7 cellular contexts compared by ENCODE assay signal in the genomic region with DNA sequence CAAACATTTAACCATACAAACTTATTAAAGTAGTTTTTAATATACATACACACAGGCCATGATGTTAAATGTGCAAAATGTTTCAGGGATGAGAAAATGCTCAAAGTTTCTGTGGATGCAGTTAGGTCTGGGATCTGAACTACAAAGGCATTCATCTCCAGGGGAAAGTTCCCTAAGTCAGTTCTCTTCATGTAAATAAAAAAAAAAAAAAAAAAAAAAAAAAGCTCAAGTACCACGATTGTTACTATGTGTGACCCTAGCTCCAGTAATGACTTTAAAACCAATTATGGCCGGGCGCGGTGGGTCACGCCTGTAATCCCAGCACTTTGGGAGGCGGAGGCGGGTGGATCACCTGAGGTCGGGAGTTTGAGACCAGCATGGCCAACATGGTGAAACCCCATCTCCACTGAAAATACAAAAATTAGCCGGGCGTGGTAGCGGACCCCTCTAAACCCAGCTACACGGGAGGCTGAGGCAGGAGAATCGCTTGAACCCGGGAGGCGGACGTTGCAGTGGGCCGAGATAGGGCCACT. TPM values are rescaled to one million over a fixed set of nuclear protein-coding genes. Genes with fewer than 3 reads are reported as not detected.
DNase-seq lines count a peak whose midpoint lies in the region; ATAC-seq, FAIRE-seq and TF ChIP-seq lines count a peak whose summit lies in the region.
"Not testable (repeated sequence)": the region's sequence is repeated elsewhere in the genome, so short reads cannot be mapped to it uniquely, and the experiment has no call there.

No MANE protein-coding gene starts in this region.

- H3K9ac ChIP-seq in K562 (ENCODE audit: insufficient read depth in 1 of 2, low read depth in 2 of 2, low read length in 2 of 2) = peak overlapping the region; percentile 71 to 88; a peak in 3 of 4 replicates

- peaks cover 43% of the 10 kb centered on the region for H3K36me3 Mint-ChIP-seq in activated CD4-positive, alpha-beta T cell treated with anti-CD3 and anti-CD28 coated beads, Interleukin-2, amount 10 ng/mL, durations not matched to agents 7 days and 5 days (ENCODE audit: low read depth)
- H3K36me3 Mint-ChIP-seq in memory B cell = peaks cover 16% of the 10 kb centered on the region

- intact Hi-C loops in K562 (cut with micrococcal nuclease); esophagus squamous epithelium (cut with DNase I): not testable (repeated sequence)
- intact Hi-C loops in psoas muscle (cut with DNase I) = loop anchor here in 1 of 2 donors (10.0 kb wide), 1 partner anchor 1299 kb away; a partner anchor contains a TSS

- H3K79me2 ChIP-seq in K562 (ENCODE audit: control insufficient read depth, insufficient read depth, low read length) = peaks cover 71% of the 10 kb centered on the region

- CTCF ChIA-PET in activated CD4-positive, alpha-beta T cell treated with anti-CD3 and anti-CD28 coated beads, Interleukin-2, amount 10 ng/mL, durations not matched to agents 7 days and 5 days (lab: Charles Lee) = interaction anchor here (0.6 to 1.8 kb wide), 3 partner anchors 8 to 1258 kb away, joined by 3 to 6 read pairs (median 3); no protein-coding TSS in a partner anchor
- CTCF ChIA-PET in K562 (lab: Yijun Ruan, JAX; ENCODE audit: low intra/inter-chr PET ratio) = not testable (repeated sequence)

- not testable (repeated sequence) for H3K27me3 Mint-ChIP-seq in activated CD4-positive, alpha-beta T cell treated with anti-CD3 and anti-CD28 coated beads, Interleukin-2, amount 10 ng/mL, durations not matched to agents 7 days and 5 days; memory B cell

- not testable (repeated sequence) for FAIRE-seq in K562 (lab: Jason Lieb, UNC)

- POLR2A ChIA-PET in activated CD4-positive, alpha-beta T cell treated with anti-CD3 and anti-CD28 coated beads, Interleukin-2, amount 10 ng/mL, durations not matched to agents 7 days and 5 days (lab: Charles Lee) = not testable (repeated sequence)
- POLR2A ChIA-PET in K562 (lab: Yijun Ruan, JAX) = interaction anchor here (0.6 to 1.4 kb wide), 2 partner anchors 12 to 1301 kb away, joined by 3 to 4 read pairs; a partner anchor contains a TSS

- not testable (repeated sequence) for TF ChIP-seq RAD21 in K562 (CRISPR knock-in tag; conservative IDR thresholded peaks at IDR 0.05 in 1 of 2, IDR thresholded peaks at IDR 0.05 in 1 of 2)

- peak overlapping the region; percentile 86; the same call in 1 of the 3 replicates for H3K27ac ChIP-seq in K562 (ENCODE audit: extremely low read depth, low read depth, low read length)
- not testable (repeated sequence) for H3K27ac ChIP-seq in esophagus squamous epithelium, psoas muscle

- TF ChIP-seq EP300 in K562 (IDR thresholded peaks at IDR 0.05; ENCODE audit: low read length) = not testable (repeated sequence)

- not testable (repeated sequence) for H3K9me3 ChIP-seq in K562 (replicated peaks; ENCODE audit: control insufficient read depth, insufficient read depth, low read depth, low read length); esophagus squamous epithelium; psoas muscle

- not testable (repeated sequence) for DNase-seq in GM12864 (ENCODE audit: low read depth); activated CD4-positive, alpha-beta T cell treated with anti-CD3 and anti-CD28 coated beads, Interleukin-2, amount 10 ng/mL, durations not matched to agents 7 days and 5 days; esophagus squamous epithelium (lab: John Stamatoyannopoulos, UW); memory B cell (ENCODE audit: low spot score in 2 of 2); psoas muscle
- DNase-seq in NCI-H82 (lab: John Stamatoyannopoulos, UW) = peak; percentile 73
- peak in 1 of 4 experiments; percentile 4 for DNase-seq in K562 (ENCODE audit: extremely low read depth in 1 of 4, low spot score in 3 of 4)

- 7% methylated on average over 14 of the region's 17 CpGs for WGBS in K562 (ENCODE audit: insufficient coverage, low coverage, missing lambda C conversion rate)
- 80 to 85% methylated on average over 14 to 15 of the region's 17 CpGs for WGBS in esophagus squamous epithelium, 2 donors
- 82 to 88% (median 87%) methylated on average over 17 of the region's 17 CpGs for WGBS in psoas muscle, 3 donors

- not testable (repeated sequence) for H3K27me3 ChIP-seq in K562 (ENCODE audit: control insufficient read depth in 2 of 2, insufficient read depth in 2 of 2, low read length in 2 of 2); esophagus squamous epithelium; psoas muscle (ENCODE audit: insufficient read depth in 3 of 3, low read length in 2 of 3)

- not testable (repeated sequence) for TF ChIP-seq POLR2A in K562 (conservative IDR thresholded peaks at IDR 0.05); esophagus squamous epithelium (IDR thresholded peaks at IDR 0.05)

- H4K20me1 ChIP-seq in K562 (replicated peaks; ENCODE audit: control insufficient read depth, insufficient read depth, low read length) = not testable (repeated sequence)

- H3K4me3 ChIP-seq in GM12864 (ENCODE audit: low read depth, low read length) (peak overlapping the region; percentile 91), K562 (peak overlapping the region; percentile 75), esophagus squamous epithelium (peak overlapping the region in 3 of 4 donors; percentile 91 to 97 (median 95)), psoas muscle (peak overlapping the region; percentile 96)

- not testable (repeated sequence) for TF ChIP-seq CTCF in GM12864 (IDR thresholded peaks at IDR 0.05; ENCODE audit: low read depth, low read length, missing control alignments); K562 (IDR thresholded peaks at IDR 0.05 in 2 of 3, conservative IDR thresholded peaks at IDR 0.05 in 1 of 3; ENCODE audit: insufficient read depth in 2 of 3, low read depth in 1 of 3, low read length in 3 of 3); esophagus squamous epithelium (IDR thresholded peaks at IDR 0.05); psoas muscle (IDR thresholded peaks at IDR 0.05)

- H3K36me3 ChIP-seq in K562 (ENCODE audit: control insufficient read depth, insufficient read depth, low read length) (peaks cover 47% of the 10 kb centered on the region), esophagus squamous epithelium (peaks cover 7 to 44% (median 10%) of the 10 kb centered on the region in 3 donors), psoas muscle (ENCODE audit: insufficient read depth in 1 of 2, low read depth in 1 of 2) (peaks cover 12 to 47% of the 10 kb centered on the region in 2 donors)

- in situ Hi-C loops in K562 (cut with MboI) = not testable (repeated sequence)

- peaks cover 50% of the 10 kb centered on the region for H3K4me1 Mint-ChIP-seq in activated CD4-positive, alpha-beta T cell treated with anti-CD3 and anti-CD28 coated beads, Interleukin-2, amount 10 ng/mL, durations not matched to agents 7 days and 5 days
- H3K4me1 Mint-ChIP-seq in memory B cell = peaks cover 26% of the 10 kb centered on the region

- H3K27ac Mint-ChIP-seq in activated CD4-positive, alpha-beta T cell treated with anti-CD3 and anti-CD28 coated beads, Interleukin-2, amount 10 ng/mL, durations not matched to agents 7 days and 5 days = peak overlapping the region; percentile 46
- H3K27ac Mint-ChIP-seq in memory B cell = not testable (repeated sequence)

- not testable (repeated sequence) for H3K4me1 ChIP-seq in K562 (replicated peaks in 1 of 2; ENCODE audit: control insufficient read depth in 2 of 2, insufficient read depth in 2 of 2, low read length in 2 of 2); psoas muscle
- peaks cover 0 to 43% (median 19%) of the 10 kb centered on the region in 3 donors for H3K4me1 ChIP-seq in esophagus squamous epithelium

- H3K4me3 Mint-ChIP-seq in activated CD4-positive, alpha-beta T cell treated with anti-CD3 and anti-CD28 coated beads, Interleukin-2, amount 10 ng/mL, durations not matched to agents 7 days and 5 days = peak overlapping the region; percentile 97
- H3K4me3 Mint-ChIP-seq in memory B cell = peak overlapping the region; percentile 97

- ATAC-seq in K562; memory B cell (ENCODE audit: low read depth); psoas muscle: not testable (repeated sequence)

- BruUV-seq in K562 (replicated peaks; lab: Mats Ljungman, UMichigan) = not testable (repeated sequence)

- not testable (repeated sequence) for H3K9me1 ChIP-seq in K562 (ENCODE audit: control insufficient read depth, insufficient read depth, low read length)

- not testable (repeated sequence) for H3K9me3 Mint-ChIP-seq in activated CD4-positive, alpha-beta T cell treated with anti-CD3 and anti-CD28 coated beads, Interleukin-2, amount 10 ng/mL, durations not matched to agents 7 days and 5 days; memory B cell

- peak overlapping the region; percentile 81 for H3K4me2 ChIP-seq in K562 (ENCODE audit: insufficient read depth, low read length)

- H2AFZ ChIP-seq in K562 (ENCODE audit: low read depth, low read length) = not testable (repeated sequence)

RNA-seq across cellular contexts. Expression of a gene that starts 1.4 kb away (rescaled TPM):
- total RNA-seq in activated CD4-positive, alpha-beta T cell treated with anti-CD3 and anti-CD28 coated beads, Interleukin-2, amount 10 ng/mL, durations not matched to agents 7 days and 5 days = 10 to 100 TPM; 23.7 to 25.3 TPM
- total RNA-seq in K562 (2011; cell fraction: chromatin; rRNA removed; ENCODE audit: low replicate concordance) = 15.9 and 22.9 TPM in 2 replicates
- total RNA-seq in K562 (2011; cell fraction: nucleolus; rRNA removed) = 34.9 and 35.4 TPM in 2 replicates
- 22.3 and 24.8 TPM in 2 replicates for total RNA-seq in K562 (2011; cell fraction: nucleoplasm; rRNA removed)
- 40.9 and 51.1 TPM in 2 replicates for total RNA-seq in K562 (2014; rRNA removed)
- total RNA-seq in K562 (2014; rRNA removed; fragmentation: Illumina TruSeq; extraction: Trizol) = 24.1 and 24.6 TPM in 2 replicates
- 19.7 and 20.5 TPM in 2 replicates for total RNA-seq in K562 (2015; rRNA removed; fragmentation: Illumina TruSeq; extraction: Trizol)
- total RNA-seq in K562 (2021) = 32.9 and 35.1 TPM in 2 replicates
- 17.3 and 22.1 TPM in 2 replicates for polyA plus RNA-seq in K562 (2011; rRNA removed)
- 10.0 and 13.6 TPM in 2 replicates for polyA plus RNA-seq in K562 (2011; cell fraction: cytosol; rRNA removed)
- 12.4 and 25.9 TPM in 2 replicates for polyA plus RNA-seq in K562 (2011; cell fraction: nucleus; rRNA removed)
- 9.6 and 13.6 TPM in 2 replicates for polyA plus RNA-seq in K562 (2012)
- polyA plus RNA-seq in K562 (2014; fragmentation: Illumina TruSeq; extraction: Trizol) = 16.0 and 16.6 TPM in 2 replicates
- polyA plus RNA-seq in K562 (2014; fragmentation: Nextera tagmentation; extraction: Ambion mirVana) = 1 to 10 TPM; 7.1 to 8.6 TPM
- 28.1 and 35.6 TPM in 2 replicates for polyA plus RNA-seq in K562 (2014; rRNA removed)
- 19.9 and 21.2 TPM in 2 replicates for polyA minus RNA-seq in K562 (2011; rRNA and poly(A)+ RNA removed)
- polyA minus RNA-seq in K562 (2011; cell fraction: cytosol; rRNA and poly(A)+ RNA removed) = 9.2 and 13.8 TPM in 2 replicates
- 27.3 and 33.8 TPM in 2 replicates for polyA minus RNA-seq in K562 (2011; cell fraction: nucleus; rRNA and poly(A)+ RNA removed)
- total RNA-seq in esophagus squamous epithelium = 10 to 100 TPM; 15.4 to 25.6 (median 20.3) TPM
- total RNA-seq in psoas muscle = 10 to 100 TPM; 25.9 to 36.1 (median 27.5) TPM
- polyA plus RNA-seq in psoas muscle = 10 to 100 TPM; 17.5 to 38.9 (median 28.6) TPM

RNA-seq across cellular contexts. Expression of a gene that starts 1.5 kb away (rescaled TPM):
- 10 to 100 TPM; 16.0 to 16.1 TPM for total RNA-seq in activated CD4-positive, alpha-beta T cell treated with anti-CD3 and anti-CD28 coated beads, Interleukin-2, amount 10 ng/mL, durations not matched to agents 7 days and 5 days
- 6.3 and 16.1 TPM in 2 replicates for total RNA-seq in K562 (2011; cell fraction: chromatin; rRNA removed; ENCODE audit: low replicate concordance)
- total RNA-seq in K562 (2011; cell fraction: nucleolus; rRNA removed) = 5.8 and 6.8 TPM in 2 replicates
- 5.5 and 8.9 TPM in 2 replicates for total RNA-seq in K562 (2011; cell fraction: nucleoplasm; rRNA removed)
- total RNA-seq in K562 (2014; rRNA removed) = 4.0 and 4.7 TPM in 2 replicates
- 9.0 and 10.0 TPM in 2 replicates for total RNA-seq in K562 (2014; rRNA removed; fragmentation: Illumina TruSeq; extraction: Trizol)
- 4.6 and 5.2 TPM in 2 replicates for total RNA-seq in K562 (2015; rRNA removed; fragmentation: Illumina TruSeq; extraction: Trizol)
- 5.1 and 5.3 TPM in 2 replicates for total RNA-seq in K562 (2021)
- polyA plus RNA-seq in K562 (2011; rRNA removed) = 11.4 and 11.5 TPM in 2 replicates
- 3.9 and 8.4 TPM in 2 replicates for polyA plus RNA-seq in K562 (2011; cell fraction: cytosol; rRNA removed)
- 3.4 and 5.5 TPM in 2 replicates for polyA plus RNA-seq in K562 (2011; cell fraction: nucleus; rRNA removed)
- 5.6 and 10.6 TPM in 2 replicates for polyA plus RNA-seq in K562 (2012)
- 6.0 and 6.2 TPM in 2 replicates for polyA plus RNA-seq in K562 (2014; fragmentation: Illumina TruSeq; extraction: Trizol)
- polyA plus RNA-seq in K562 (2014; fragmentation: Nextera tagmentation; extraction: Ambion mirVana) = 10 to 100 TPM; 13.8 to 17.6 TPM
- polyA plus RNA-seq in K562 (2014; rRNA removed) = 5.5 and 5.6 TPM in 2 replicates
- polyA minus RNA-seq in K562 (2011; rRNA and poly(A)+ RNA removed) = 16.4 and 17.1 TPM in 2 replicates
- polyA minus RNA-seq in K562 (2011; cell fraction: cytosol; rRNA and poly(A)+ RNA removed) = 2.2 and 2.7 TPM in 2 replicates
- polyA minus RNA-seq in K562 (2011; cell fraction: nucleus; rRNA and poly(A)+ RNA removed) = 5.3 and 9.8 TPM in 2 replicates
- 10 to 100 TPM in 1 of 4 donors, 1 to 10 TPM in 3; 3.3 to 11.8 (median 4.4) TPM for total RNA-seq in esophagus squamous epithelium
- 10 to 100 TPM in 2 of 4 donors, 1 to 10 TPM in 2; 8.9 to 15.8 (median 10.6) TPM for total RNA-seq in psoas muscle
- 10 to 100 TPM; 10.6 to 14.6 (median 13.7) TPM for polyA plus RNA-seq in psoas muscle

RNA-seq across cellular contexts. Expression of a gene that starts 33.9 kb away (rescaled TPM):
- total RNA-seq in activated CD4-positive, alpha-beta T cell treated with anti-CD3 and anti-CD28 coated beads, Interleukin-2, amount 10 ng/mL, durations not matched to agents 7 days and 5 days = under 1 TPM; 0.42 to 0.50 TPM
- not detected in 2 replicates for total RNA-seq in K562 (2011; cell fraction: chromatin; rRNA removed; ENCODE audit: low replicate concordance)
- total RNA-seq in K562 (2011; cell fraction: nucleolus; rRNA removed) = not detected in 2 replicates
- total RNA-seq in K562 (2011; cell fraction: nucleoplasm; rRNA removed) = not detected in 2 replicates
- total RNA-seq in K562 (2014; rRNA removed) (not detected in 2 replicates), K562 (2014; rRNA removed; fragmentation: Illumina TruSeq; extraction: Trizol) (not detected in 2 replicates), K562 (2015; rRNA removed; fragmentation: Illumina TruSeq; extraction: Trizol) (not detected in 2 replicates), K562 (2021) (not detected in 2 replicates), esophagus squamous epithelium (1 to 10 TPM; 1.4 to 9.5 (median 6.3) TPM), psoas muscle (1 to 10 TPM; 4.2 to 8.9 (median 6.5) TPM)
- polyA plus RNA-seq in K562 (2011; rRNA removed) (not detected in 2 replicates), K562 (2014; fragmentation: Illumina TruSeq; extraction: Trizol) (not detected in 2 replicates), K562 (2014; fragmentation: Nextera tagmentation; extraction: Ambion mirVana) (not detected), K562 (2014; rRNA removed) (not detected in 2 replicates), psoas muscle (1 to 10 TPM; 3.4 to 4.9 (median 3.6) TPM)
- not detected in 2 replicates for polyA plus RNA-seq in K562 (2011; cell fraction: cytosol; rRNA removed)
- polyA plus RNA-seq in K562 (2011; cell fraction: nucleus; rRNA removed) = not detected in 2 replicates
- polyA plus RNA-seq in K562 (2012) = 0.03 and 0.25 TPM in 2 replicates
- polyA minus RNA-seq in K562 (2011; rRNA and poly(A)+ RNA removed) = not detected in 2 replicates
- not detected in 2 replicates for polyA minus RNA-seq in K562 (2011; cell fraction: cytosol; rRNA and poly(A)+ RNA removed)
- not detected in 2 replicates for polyA minus RNA-seq in K562 (2011; cell fraction: nucleus; rRNA and poly(A)+ RNA removed)

RNA-seq across cellular contexts. Expression of a gene that starts 38.8 kb away (rescaled TPM):
- 1 to 10 TPM; 3.9 to 5.5 TPM for total RNA-seq in activated CD4-positive, alpha-beta T cell treated with anti-CD3 and anti-CD28 coated beads, Interleukin-2, amount 10 ng/mL, durations not matched to agents 7 days and 5 days
- total RNA-seq in K562 (2011; cell fraction: chromatin; rRNA removed; ENCODE audit: low replicate concordance) = 2.1 and 3.5 TPM in 2 replicates
- 2.7 and 3.3 TPM in 2 replicates for total RNA-seq in K562 (2011; cell fraction: nucleolus; rRNA removed)
- 1.6 and 2.5 TPM in 2 replicates for total RNA-seq in K562 (2011; cell fraction: nucleoplasm; rRNA removed)
- total RNA-seq in K562 (2014; rRNA removed) (0.12 and 0.36 TPM in 2 replicates), K562 (2014; rRNA removed; fragmentation: Illumina TruSeq; extraction: Trizol) (0.38 and 0.44 TPM in 2 replicates), K562 (2015; rRNA removed; fragmentation: Illumina TruSeq; extraction: Trizol) (0.30 and 0.51 TPM in 2 replicates), K562 (2021) (0.07 and 0.35 TPM in 2 replicates), esophagus squamous epithelium (1 to 10 TPM in 2 of 4 donors, under 1 TPM in 1, not detected in 1; 0.64 to 1.6 (median 1.5) TPM), psoas muscle (100 to 1,000 TPM in 1 of 4 donors, 10 to 100 TPM in 1, 1 to 10 TPM in 2; 5.8 to 261 (median 34.6) TPM)
- polyA plus RNA-seq in K562 (2011; rRNA removed) (0.75 and 0.91 TPM in 2 replicates), K562 (2014; fragmentation: Illumina TruSeq; extraction: Trizol) (0.44 and 0.51 TPM in 2 replicates), K562 (2014; fragmentation: Nextera tagmentation; extraction: Ambion mirVana) (under 1 TPM in 1 of 2 experiments, not detected in 1; 0.31 TPM), K562 (2014; rRNA removed) (0.22 and 0.24 TPM in 2 replicates), psoas muscle (1 to 10 TPM; 1.9 to 5.4 (median 2.1) TPM)
- polyA plus RNA-seq in K562 (2011; cell fraction: cytosol; rRNA removed) = 0.12 and 0.49 TPM in 2 replicates
- 1.7 and 2.6 TPM in 2 replicates for polyA plus RNA-seq in K562 (2011; cell fraction: nucleus; rRNA removed)
- 0.17 and 0.26 TPM in 2 replicates for polyA plus RNA-seq in K562 (2012)
- 0.21 and 0.90 TPM in 2 replicates for polyA minus RNA-seq in K562 (2011; rRNA and poly(A)+ RNA removed)
- polyA minus RNA-seq in K562 (2011; cell fraction: cytosol; rRNA and poly(A)+ RNA removed) = not detected in 2 replicates
- polyA minus RNA-seq in K562 (2011; cell fraction: nucleus; rRNA and poly(A)+ RNA removed) = 0.78 and 1.3 TPM in 2 replicates
